Comparison of ENCODE assay signal across 19 cellular contexts in genomic region chr20:56706867-56707360, GRCh38.
"Had no signal": no experiment of that assay in that cellular context is flagged by ENCODE, and none has a peak within 500 bp of the region (broad histone marks: within the 10 kb centered on the region; RNA-seq: fewer than 3 reads in every experiment).

No MANE protein-coding gene starts in this region.

- ATAC-seq: gastrocnemius medialis; heart right ventricle; left lobe of liver; naive thymus-derived CD4-positive, alpha-beta T cell; pancreas; right cardiac atrium; stimulated activated naive CD8-positive, alpha-beta T cell treated with anti-CD3 and anti-CD28 coated beads, Interleukin-15, Interleukin-2, amounts not matched to agents 100 U/mL and 50 U/mL, for 24 hours had no signal

- DNase-seq: endodermal cell; gastrocnemius medialis; heart right ventricle; islet precursor cell; mesenchymal stem cell; midbrain; naive thymus-derived CD4-positive, alpha-beta T cell; nephron progenitor cell; pancreas; right cardiac atrium; stimulated activated CD4-positive, alpha-beta T cell treated with anti-CD3 and anti-CD28 coated beads, Interleukin-2, amount 100 ng/mL, for 48 hours; stimulated activated naive CD8-positive, alpha-beta T cell treated with anti-CD3 and anti-CD28 coated beads, Interleukin-15, Interleukin-2, amounts not matched to agents 100 U/mL and 50 U/mL, for 24 hours; tibial artery; upper lobe of left lung; uterus had no signal

- H3K4me3 Mint-ChIP-seq: dendritic cell treated with granulocyte-macrophage colony-stimulating factor and Interleukin-4, amounts not matched to agents 40 ng/mL and 50 ng/mL, for 4 days; endodermal cell; naive thymus-derived CD4-positive, alpha-beta T cell; nephron progenitor cell had no signal

- H3K9me3 Mint-ChIP-seq: dendritic cell treated with granulocyte-macrophage colony-stimulating factor and Interleukin-4, amounts not matched to agents 40 ng/mL and 50 ng/mL, for 4 days; endodermal cell; nephron progenitor cell had no signal

- H3K27ac Mint-ChIP-seq: dendritic cell treated with granulocyte-macrophage colony-stimulating factor and Interleukin-4, amounts not matched to agents 40 ng/mL and 50 ng/mL, for 4 days; endodermal cell; naive thymus-derived CD4-positive, alpha-beta T cell; progenitor cell of endocrine pancreas had no signal

- FAIRE-seq: colon, pancreas had no signal
